ENCODE assay signal across 1 cellular context in genomic region chr4:84905646-84906045, GRCh38.
TF ChIP-seq lines count a peak whose summit lies in the region.

No MANE protein-coding gene starts in this region.

TF ChIP-seq in WTC11, 78 proteins besides CTCF, POLR2A, EP300 and RAD21 (continued from another document):
- TF ChIP-seq HMGXB4 (CRISPR knock-in tag; IDR thresholded peaks at IDR 0.05) (no peak), ELF4 (CRISPR knock-in tag; IDR thresholded peaks at IDR 0.05; ENCODE audit: low read depth) (no peak), ZNF532 (CRISPR knock-in tag; IDR thresholded peaks at IDR 0.05; ENCODE audit: borderline replicate concordance) (no peak), ARID4B (CRISPR knock-in tag; IDR thresholded peaks at IDR 0.05; ENCODE audit: borderline replicate concordance) (no peak), MXD4 (CRISPR knock-in tag; IDR thresholded peaks at IDR 0.05; ENCODE audit: borderline replicate concordance) (no peak), ATF2 (CRISPR knock-in tag; IDR thresholded peaks at IDR 0.05; ENCODE audit: borderline replicate concordance, low read depth) (no peak), ZBTB21 (CRISPR knock-in tag; IDR thresholded peaks at IDR 0.05; ENCODE audit: borderline replicate concordance) (no peak), OVOL2 (CRISPR knock-in tag; IDR thresholded peaks at IDR 0.05; ENCODE audit: borderline replicate concordance) (no peak), ESRRA (CRISPR knock-in tag; IDR thresholded peaks at IDR 0.05; ENCODE audit: borderline replicate concordance) (no peak), ETV6 (CRISPR knock-in tag; IDR thresholded peaks at IDR 0.05) (no peak)
